In the genomic region with DNA sequence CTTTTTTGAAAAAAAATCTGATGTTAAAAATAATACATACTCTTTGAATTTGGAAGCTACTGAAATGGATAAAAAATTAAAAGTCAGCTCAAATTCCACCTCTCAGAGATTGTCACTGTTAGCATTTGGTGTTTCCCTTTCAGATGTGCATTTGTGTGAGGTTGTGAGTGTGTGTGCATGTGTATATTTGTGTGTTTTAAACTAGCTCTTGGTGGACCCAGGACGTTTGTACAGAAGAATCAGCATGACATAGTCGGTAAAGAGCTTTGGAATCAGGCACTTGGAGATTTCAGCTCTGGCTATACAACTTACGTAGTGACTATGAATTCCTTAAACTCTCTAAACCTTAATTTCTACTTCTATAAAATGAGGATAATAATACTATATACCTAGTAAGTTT, we compare ENCODE assay signal across 1 cellular context.
TF ChIP-seq lines count a peak whose summit lies in the region.

No MANE protein-coding gene starts in this region.

TF ChIP-seq in GM23338, 12 proteins besides CTCF, POLR2A, EP300 and RAD21 (continued from another document):
- TF ChIP-seq, protein P1, sequence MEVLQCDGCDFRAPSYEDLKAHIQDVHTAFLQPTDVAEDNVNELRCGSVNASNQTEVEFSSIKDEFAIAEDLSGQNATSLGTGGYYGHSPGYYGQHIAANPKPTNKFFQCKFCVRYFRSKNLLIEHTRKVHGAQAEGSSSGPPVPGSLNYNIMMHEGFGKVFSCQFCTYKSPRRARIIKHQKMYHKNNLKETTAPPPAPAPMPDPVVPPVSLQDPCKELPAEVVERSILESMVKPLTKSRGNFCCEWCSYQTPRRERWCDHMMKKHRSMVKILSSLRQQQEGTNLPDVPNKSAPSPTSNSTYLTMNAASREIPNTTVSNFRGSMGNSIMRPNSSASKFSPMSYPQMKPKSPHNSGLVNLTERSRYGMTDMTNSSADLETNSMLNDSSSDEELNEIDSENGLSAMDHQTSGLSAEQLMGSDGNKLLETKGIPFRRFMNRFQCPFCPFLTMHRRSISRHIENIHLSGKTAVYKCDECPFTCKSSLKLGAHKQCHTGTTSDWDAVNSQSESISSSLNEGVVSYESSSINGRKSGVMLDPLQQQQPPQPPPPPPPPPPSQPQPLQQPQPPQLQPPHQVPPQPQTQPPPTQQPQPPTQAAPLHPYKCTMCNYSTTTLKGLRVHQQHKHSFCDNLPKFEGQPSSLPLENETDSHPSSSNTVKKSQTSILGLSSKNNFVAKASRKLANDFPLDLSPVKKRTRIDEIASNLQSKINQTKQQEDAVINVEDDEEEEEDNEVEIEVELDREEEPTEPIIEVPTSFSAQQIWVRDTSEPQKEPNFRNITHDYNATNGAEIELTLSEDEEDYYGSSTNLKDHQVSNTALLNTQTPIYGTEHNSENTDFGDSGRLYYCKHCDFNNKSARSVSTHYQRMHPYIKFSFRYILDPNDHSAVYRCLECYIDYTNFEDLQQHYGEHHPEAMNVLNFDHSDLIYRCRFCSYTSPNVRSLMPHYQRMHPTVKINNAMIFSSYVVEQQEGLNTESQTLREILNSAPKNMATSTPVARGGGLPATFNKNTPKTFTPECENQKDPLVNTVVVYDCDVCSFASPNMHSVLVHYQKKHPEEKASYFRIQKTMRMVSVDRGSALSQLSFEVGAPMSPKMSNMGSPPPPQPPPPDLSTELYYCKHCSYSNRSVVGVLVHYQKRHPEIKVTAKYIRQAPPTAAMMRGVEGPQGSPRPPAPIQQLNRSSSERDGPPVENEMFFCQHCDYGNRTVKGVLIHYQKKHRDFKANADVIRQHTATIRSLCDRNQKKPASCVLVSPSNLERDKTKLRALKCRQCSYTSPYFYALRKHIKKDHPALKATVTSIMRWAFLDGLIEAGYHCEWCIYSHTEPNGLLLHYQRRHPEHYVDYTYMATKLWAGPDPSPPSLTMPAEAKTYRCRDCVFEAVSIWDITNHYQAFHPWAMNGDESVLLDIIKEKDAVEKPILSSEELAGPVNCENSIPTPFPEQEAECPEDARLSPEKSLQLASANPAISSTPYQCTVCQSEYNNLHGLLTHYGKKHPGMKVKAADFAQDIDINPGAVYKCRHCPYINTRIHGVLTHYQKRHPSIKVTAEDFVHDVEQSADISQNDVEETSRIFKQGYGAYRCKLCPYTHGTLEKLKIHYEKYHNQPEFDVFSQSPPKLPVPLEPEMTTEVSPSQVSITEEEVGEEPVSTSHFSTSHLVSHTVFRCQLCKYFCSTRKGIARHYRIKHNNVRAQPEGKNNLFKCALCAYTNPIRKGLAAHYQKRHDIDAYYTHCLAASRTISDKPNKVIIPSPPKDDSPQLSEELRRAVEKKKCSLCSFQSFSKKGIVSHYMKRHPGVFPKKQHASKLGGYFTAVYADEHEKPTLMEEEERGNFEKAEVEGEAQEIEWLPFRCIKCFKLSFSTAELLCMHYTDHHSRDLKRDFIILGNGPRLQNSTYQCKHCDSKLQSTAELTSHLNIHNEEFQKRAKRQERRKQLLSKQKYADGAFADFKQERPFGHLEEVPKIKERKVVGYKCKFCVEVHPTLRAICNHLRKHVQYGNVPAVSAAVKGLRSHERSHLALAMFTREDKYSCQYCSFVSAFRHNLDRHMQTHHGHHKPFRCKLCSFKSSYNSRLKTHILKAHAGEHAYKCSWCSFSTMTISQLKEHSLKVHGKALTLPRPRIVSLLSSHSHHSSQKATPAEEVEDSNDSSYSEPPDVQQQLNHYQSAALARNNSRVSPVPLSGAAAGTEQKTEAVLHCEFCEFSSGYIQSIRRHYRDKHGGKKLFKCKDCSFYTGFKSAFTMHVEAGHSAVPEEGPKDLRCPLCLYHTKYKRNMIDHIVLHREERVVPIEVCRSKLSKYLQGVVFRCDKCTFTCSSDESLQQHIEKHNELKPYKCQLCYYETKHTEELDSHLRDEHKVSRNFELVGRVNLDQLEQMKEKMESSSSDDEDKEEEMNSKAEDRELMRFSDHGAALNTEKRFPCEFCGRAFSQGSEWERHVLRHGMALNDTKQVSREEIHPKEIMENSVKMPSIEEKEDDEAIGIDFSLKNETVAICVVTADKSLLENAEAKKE (CRISPR knock-in tag; IDR thresholded peaks at IDR 0.05), result no peak
- no peak for TF ChIP-seq NANOG (IDR thresholded peaks at IDR 0.05; ENCODE audit: borderline replicate concordance)
- no peak for TF ChIP-seq ZNF114 (CRISPR knock-in tag; IDR thresholded peaks at IDR 0.05)
- TF ChIP-seq, protein P2, sequence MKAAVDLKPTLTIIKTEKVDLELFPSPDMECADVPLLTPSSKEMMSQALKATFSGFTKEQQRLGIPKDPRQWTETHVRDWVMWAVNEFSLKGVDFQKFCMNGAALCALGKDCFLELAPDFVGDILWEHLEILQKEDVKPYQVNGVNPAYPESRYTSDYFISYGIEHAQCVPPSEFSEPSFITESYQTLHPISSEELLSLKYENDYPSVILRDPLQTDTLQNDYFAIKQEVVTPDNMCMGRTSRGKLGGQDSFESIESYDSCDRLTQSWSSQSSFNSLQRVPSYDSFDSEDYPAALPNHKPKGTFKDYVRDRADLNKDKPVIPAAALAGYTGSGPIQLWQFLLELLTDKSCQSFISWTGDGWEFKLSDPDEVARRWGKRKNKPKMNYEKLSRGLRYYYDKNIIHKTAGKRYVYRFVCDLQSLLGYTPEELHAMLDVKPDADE (IDR thresholded peaks at IDR 0.05), result no peak
- TF ChIP-seq CREB1 (CRISPR knock-in tag; IDR thresholded peaks at IDR 0.05; ENCODE audit: low read depth), result no peak
- no peak for TF ChIP-seq JUNB (IDR thresholded peaks at IDR 0.05; ENCODE audit: unreplicated experiment)
- no peak for TF ChIP-seq STAT1 (IDR thresholded peaks at IDR 0.05; ENCODE audit: unreplicated experiment)
- TF ChIP-seq, protein P3, sequence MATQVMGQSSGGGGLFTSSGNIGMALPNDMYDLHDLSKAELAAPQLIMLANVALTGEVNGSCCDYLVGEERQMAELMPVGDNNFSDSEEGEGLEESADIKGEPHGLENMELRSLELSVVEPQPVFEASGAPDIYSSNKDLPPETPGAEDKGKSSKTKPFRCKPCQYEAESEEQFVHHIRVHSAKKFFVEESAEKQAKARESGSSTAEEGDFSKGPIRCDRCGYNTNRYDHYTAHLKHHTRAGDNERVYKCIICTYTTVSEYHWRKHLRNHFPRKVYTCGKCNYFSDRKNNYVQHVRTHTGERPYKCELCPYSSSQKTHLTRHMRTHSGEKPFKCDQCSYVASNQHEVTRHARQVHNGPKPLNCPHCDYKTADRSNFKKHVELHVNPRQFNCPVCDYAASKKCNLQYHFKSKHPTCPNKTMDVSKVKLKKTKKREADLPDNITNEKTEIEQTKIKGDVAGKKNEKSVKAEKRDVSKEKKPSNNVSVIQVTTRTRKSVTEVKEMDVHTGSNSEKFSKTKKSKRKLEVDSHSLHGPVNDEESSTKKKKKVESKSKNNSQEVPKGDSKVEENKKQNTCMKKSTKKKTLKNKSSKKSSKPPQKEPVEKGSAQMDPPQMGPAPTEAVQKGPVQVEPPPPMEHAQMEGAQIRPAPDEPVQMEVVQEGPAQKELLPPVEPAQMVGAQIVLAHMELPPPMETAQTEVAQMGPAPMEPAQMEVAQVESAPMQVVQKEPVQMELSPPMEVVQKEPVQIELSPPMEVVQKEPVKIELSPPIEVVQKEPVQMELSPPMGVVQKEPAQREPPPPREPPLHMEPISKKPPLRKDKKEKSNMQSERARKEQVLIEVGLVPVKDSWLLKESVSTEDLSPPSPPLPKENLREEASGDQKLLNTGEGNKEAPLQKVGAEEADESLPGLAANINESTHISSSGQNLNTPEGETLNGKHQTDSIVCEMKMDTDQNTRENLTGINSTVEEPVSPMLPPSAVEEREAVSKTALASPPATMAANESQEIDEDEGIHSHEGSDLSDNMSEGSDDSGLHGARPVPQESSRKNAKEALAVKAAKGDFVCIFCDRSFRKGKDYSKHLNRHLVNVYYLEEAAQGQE (IDR thresholded peaks at IDR 0.05; ENCODE audit: unreplicated experiment), result no peak
- no peak for TF ChIP-seq EZH2 (IDR thresholded peaks at IDR 0.05; ENCODE audit: low read depth, unreplicated experiment)
